Comparison of ENCODE assay signal across 8 cellular contexts in genomic region chr3:115728013-115728412, GRCh38.
"Had no signal": no experiment of that assay in that cellular context is flagged by ENCODE, and none has a peak within 500 bp of the region (broad histone marks: within the 10 kb centered on the region; RNA-seq: fewer than 3 reads in every experiment).

No MANE protein-coding gene starts in this region.

- H2AFZ ChIP-seq: GM23248 had no signal

- H3K4me3 Mint-ChIP-seq: H9, HFFc6, IgD-negative memory B cell had no signal

- H3K27ac ChIP-seq: GM23248, KMS-11 had no signal

- H3K4me3 ChIP-seq: GM23248 had no signal

- ATAC-seq: HCT116 had no signal

- H3K9me3 Mint-ChIP-seq: H9, HFFc6 had no signal

- H3K9ac ChIP-seq: GM23248, KMS-11 had no signal

- H3K4me1 Mint-ChIP-seq: H9, IgD-negative memory B cell had no signal

- H3K27ac Mint-ChIP-seq: HFFc6, IgD-negative memory B cell had no signal

- H3K4me2 ChIP-seq: KMS-11 had no signal

- DNase-seq: GM23248, H9, HFFc6, Karpas-422, KBM-7 had no signal
